ENCODE assay signal across 7 cellular contexts in genomic region chr1:43947890-43948437, GRCh38. TPM values are rescaled to one million over a fixed set of nuclear protein-coding genes. Genes with fewer than 3 reads are reported as not detected.
DNase-seq lines count a peak whose midpoint lies in the region; ATAC-seq, FAIRE-seq and TF ChIP-seq lines count a peak whose summit lies in the region.

No MANE protein-coding gene starts in this region.

- H3K4me3 Mint-ChIP-seq in T-helper 17 cell, result peak overlapping the region; percentile 97

- no peak for TF ChIP-seq POLR2A in gastroesophageal sphincter (IDR thresholded peaks at IDR 0.05)

- in situ Hi-C loops in HAP-1 (cut with MboI; ENCODE audit: low sequenced_read_pairs), result loop anchor here (25.0 kb wide), 1 partner anchor 411 kb away; the partner anchor contains the start of gene PTPRF

- peak overlapping the region; percentile 91 for H3K27ac Mint-ChIP-seq in T-helper 17 cell

- ATAC-seq in T-helper 17 cell (no peak), gastroesophageal sphincter (no peak), GM18868 (IDR thresholded peaks at IDR 0.05; ENCODE audit: unreplicated experiment) (no peak)

- no peaks in the 10 kb centered on the region for H3K27me3 Mint-ChIP-seq in T-helper 17 cell

- no peaks in the 10 kb centered on the region for H3K27me3 ChIP-seq in HAP-1 (ENCODE audit: low read depth)
- H3K27me3 ChIP-seq in gastroesophageal sphincter, result no peaks in the 10 kb centered on the region
- H3K27me3 ChIP-seq in small intestine (ENCODE audit: control insufficient read depth in 2 of 2, insufficient read depth in 2 of 2, low read length in 2 of 2), result no peaks in the 10 kb centered on the region

- H3K4me1 ChIP-seq in HAP-1 (peaks cover 6% of the 10 kb centered on the region), gastroesophageal sphincter (peaks cover 4 to 69% (median 21%) of the 10 kb centered on the region in 3 donors), small intestine (ENCODE audit: control insufficient read depth in 2 of 2, insufficient read depth in 1 of 2, low read depth in 1 of 2, low read length in 1 of 2) (peaks cover 0 to 4% of the 10 kb centered on the region in 2 donors)

- DNase-seq in HAP-1 (ENCODE audit: low spot score in 2 of 2), result peak; percentile 14 to 43
- no peak for DNase-seq in T-helper 17 cell
- peak; percentile 24 for DNase-seq in small intestine
- DNase-seq in OCI-M1 (lab: John Stamatoyannopoulos, UW), result no peak
- DNase-seq in COLO829 (ENCODE audit: low spot score), result no peak

- H3K4me3 ChIP-seq in HAP-1, result peak overlapping the region; percentile 53
- H3K4me3 ChIP-seq in gastroesophageal sphincter, result peak overlapping the region; percentile 38 to 81
- H3K4me3 ChIP-seq in small intestine (ENCODE audit: low read depth in 1 of 2, low read length in 2 of 2), result peak overlapping the region in 1 of 2 donors; percentile 81

- peak overlapping the region in 1 of 4 donors; percentile 98 for H3K27ac ChIP-seq in gastroesophageal sphincter
- no peak overlapping the region for H3K27ac ChIP-seq in small intestine (ENCODE audit: low read depth in 1 of 2, low read length in 1 of 2)

- H3K36me3 Mint-ChIP-seq in T-helper 17 cell (ENCODE audit: low read depth), result peaks cover 10% of the 10 kb centered on the region

- H3K9me3 ChIP-seq in HAP-1 (no peaks in the 10 kb centered on the region), T-helper 17 cell (ENCODE audit: control insufficient read depth, low read length, poor library complexity, severe bottlenecking) (no peaks in the 10 kb centered on the region), gastroesophageal sphincter (no peaks in the 10 kb centered on the region), small intestine (ENCODE audit: control insufficient read depth, low read depth) (no peaks in the 10 kb centered on the region)

- no peak for TF ChIP-seq EP300 in gastroesophageal sphincter (IDR thresholded peaks at IDR 0.05)

- FAIRE-seq in small intestine (lab: Jason Lieb, UNC), result no peak

- H3K36me3 ChIP-seq in HAP-1 (replicated peaks) (no peaks in the 10 kb centered on the region), gastroesophageal sphincter (peaks cover 0 to 24% of the 10 kb centered on the region in 2 donors), small intestine (ENCODE audit: control insufficient read depth in 2 of 2, insufficient read depth in 2 of 2, low read length in 2 of 2) (peaks cover 0 to 2% of the 10 kb centered on the region in 2 donors)

- WGBS in gastroesophageal sphincter (ENCODE audit: low coverage in 1 of 2), 2 donors, result 20% methylated on average over 2 of the region's 3 CpGs; no CpG with 5 or more reads in 1 of the 2 donors
- WGBS in small intestine, 3 donors, result 12 to 30% (median 21%) methylated on average over 3 of the region's 3 CpGs

- H3K4me1 Mint-ChIP-seq in T-helper 17 cell, result peaks cover 48% of the 10 kb centered on the region

- TF ChIP-seq CTCF in gastroesophageal sphincter (IDR thresholded peaks at IDR 0.05), result no peak

RNA-seq across cellular contexts. Expression of gene IPO13, which starts 1.2 kb away (rescaled TPM):
- total RNA-seq in T-helper 17 cell (10 to 100 TPM; 10.6 to 12.5 TPM), gastroesophageal sphincter (10 to 100 TPM; 21.8 to 44.5 (median 24.2) TPM)
- polyA plus RNA-seq in small intestine, result 10 to 100 TPM; 14.2 to 24.8 (median 19.2) TPM

RNA-seq across cellular contexts. Expression of gene ARTN, which starts 14.4 kb away (rescaled TPM):
- under 1 TPM; 0.52 to 0.65 TPM for total RNA-seq in T-helper 17 cell
- total RNA-seq in gastroesophageal sphincter, result under 1 TPM in 2 of 4 donors, not detected in 2; 0.47 to 0.81 TPM
- 1 to 10 TPM in 1 of 3 donors, under 1 TPM in 1, not detected in 1; 0.81 to 1.2 TPM for polyA plus RNA-seq in small intestine

RNA-seq across cellular contexts. Expression of gene DPH2, which starts 21.8 kb away (rescaled TPM):
- total RNA-seq in T-helper 17 cell (10 to 100 TPM; 17.7 to 24.4 TPM), gastroesophageal sphincter (10 to 100 TPM; 23.5 to 41.9 (median 32.5) TPM)
- 10 to 100 TPM in 2 of 3 donors, 1 to 10 TPM in 1; 5.8 to 25.2 (median 11.3) TPM for polyA plus RNA-seq in small intestine

RNA-seq across cellular contexts. Expression of gene ATP6V0B, which starts 26.8 kb away (rescaled TPM):
- total RNA-seq in T-helper 17 cell (10 to 100 TPM; 72.1 to 80.5 TPM), gastroesophageal sphincter (100 to 1,000 TPM in 1 of 4 donors, 10 to 100 TPM in 3; 67.9 to 107 (median 89.9) TPM)
- polyA plus RNA-seq in small intestine, result 100 to 1,000 TPM; 104 to 245 (median 201) TPM

RNA-seq across cellular contexts. Expression of gene B4GALT2, which starts 31.0 kb away (rescaled TPM):
- total RNA-seq in T-helper 17 cell, result 1 to 10 TPM; 2.8 to 3.4 TPM
- total RNA-seq in gastroesophageal sphincter, result 100 to 1,000 TPM in 1 of 4 donors, 10 to 100 TPM in 3; 34.4 to 129 (median 37.6) TPM
- polyA plus RNA-seq in small intestine, result 10 to 100 TPM in 2 of 3 donors, 1 to 10 TPM in 1; 8.9 to 31.8 (median 20.0) TPM

Comparison
In these comparisons a context has a peak if more than half of its experiments do, and no peak if none do; other contexts are left out.
1. DNase-seq: peak in HAP-1 (2 of 2) and small intestine (single experiment); none in T-helper 17 cell (0 of 3), OCI-M1 (single experiment) and COLO829 (single experiment).